In the genomic region with DNA sequence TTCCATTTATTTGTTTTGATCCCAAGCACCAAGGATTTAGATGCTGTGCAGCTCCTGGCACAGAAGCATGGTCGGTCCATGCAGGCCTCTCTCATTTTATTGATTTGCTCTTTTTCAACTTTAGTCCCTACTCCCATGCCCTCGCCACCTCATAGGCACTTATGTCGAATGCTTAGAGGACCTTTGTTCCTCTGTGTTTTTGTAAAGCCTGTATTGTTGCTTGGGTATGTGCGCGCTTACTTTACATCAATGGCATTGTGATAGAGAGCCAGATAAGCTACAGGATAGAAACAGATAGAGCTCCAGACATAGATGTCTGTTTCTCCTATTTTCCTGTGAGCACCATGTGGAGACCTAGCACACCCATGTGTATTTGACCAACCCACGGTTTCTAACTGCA, we compare ENCODE assay signal across 16 cellular contexts.
DNase-seq lines count a peak whose midpoint lies in the region; ATAC-seq lines count a peak whose summit lies in the region.
"Had no signal": no experiment of that assay in that cellular context is flagged by ENCODE, and none has a peak within 500 bp of the region (broad histone marks: within the 10 kb centered on the region; RNA-seq: fewer than 3 reads in every experiment).

No MANE protein-coding gene starts in this region.

- DNase-seq in Jurkat, Clone E6-1 (ENCODE audit: low read depth, low spot score), result peak; percentile 45
- DNase-seq in middle frontal gyrus (ENCODE audit: extremely low spot score, low spot score) (peak; percentile 17), OCI-M1 (lab: John Stamatoyannopoulos, UW) (no peak)
- DNase-seq in activated naive CD8-positive, alpha-beta T cell treated with anti-CD3 and anti-CD28 coated beads, Interleukin-2, amount 50 U/mL, for 24 hours, result no peak
- DNase-seq: KG1, MV-4-11, NCI-H1105 treated with DMSO at 0.1 percent for 48 hours, NCI-H2029 treated with DMSO at 0.1 percent for 48 hours, NCI-H2171 treated with DMSO at 0.1 percent for 48 hours, NCI-H446, T-helper 1 cell had no signal

- H3K9ac ChIP-seq in BLaER1, result no peak overlapping the region

- H3K9me3 Mint-ChIP-seq in activated naive CD8-positive, alpha-beta T cell treated with anti-CD3 and anti-CD28 coated beads, Interleukin-2, amount 50 U/mL, for 24 hours, result peaks cover 22% of the 10 kb centered on the region

- no peaks in the 10 kb centered on the region for H3K27me3 Mint-ChIP-seq in activated naive CD8-positive, alpha-beta T cell treated with anti-CD3 and anti-CD28 coated beads, Interleukin-2, amount 50 U/mL, for 24 hours

- ATAC-seq in HG02884 (IDR thresholded peaks at IDR 0.05; ENCODE audit: unreplicated experiment), result no peak
- no peak for ATAC-seq in activated naive CD8-positive, alpha-beta T cell treated with anti-CD3 and anti-CD28 coated beads, Interleukin-2, amount 50 U/mL, for 24 hours

- H3K4me1 ChIP-seq in BLaER1, result peaks cover 21% of the 10 kb centered on the region
- H3K4me1 ChIP-seq: Peyer's patch had no signal

- H3K4me3 ChIP-seq in BLaER1, result no peak overlapping the region
- H3K4me3 ChIP-seq in Jurkat, Clone E6-1 (ENCODE audit: low read length), result peak overlapping the region; percentile 37
- H3K4me3 ChIP-seq: Peyer's patch had no signal

- H4K20me1 ChIP-seq in BLaER1, result no peaks in the 10 kb centered on the region

- H3K27me3 ChIP-seq in BLaER1, result no peaks in the 10 kb centered on the region
- H3K27me3 ChIP-seq: Peyer's patch had no signal

- no peaks in the 10 kb centered on the region for H3K4me1 Mint-ChIP-seq in activated naive CD8-positive, alpha-beta T cell treated with anti-CD3 and anti-CD28 coated beads, Interleukin-2, amount 50 U/mL, for 24 hours
- H3K4me1 Mint-ChIP-seq: CD14-positive monocyte had no signal

- H3K36me3 Mint-ChIP-seq in activated naive CD8-positive, alpha-beta T cell treated with anti-CD3 and anti-CD28 coated beads, Interleukin-2, amount 50 U/mL, for 24 hours (ENCODE audit: low read depth), result no peaks in the 10 kb centered on the region
- H3K36me3 Mint-ChIP-seq: CD14-positive monocyte had no signal

- H3K9me3 ChIP-seq in BLaER1, result no peaks in the 10 kb centered on the region
- H3K9me3 ChIP-seq: Peyer's patch had no signal

- H3K27ac ChIP-seq in BLaER1 (no peak overlapping the region), angular gyrus (ENCODE audit: low read depth, low read length) (peak overlapping the region; percentile 89)

- H3K4me3 Mint-ChIP-seq in activated naive CD8-positive, alpha-beta T cell treated with anti-CD3 and anti-CD28 coated beads, Interleukin-2, amount 50 U/mL, for 24 hours, result no peak overlapping the region
- H3K4me3 Mint-ChIP-seq: CD14-positive monocyte had no signal

- no peak overlapping the region for H3K27ac Mint-ChIP-seq in activated naive CD8-positive, alpha-beta T cell treated with anti-CD3 and anti-CD28 coated beads, Interleukin-2, amount 50 U/mL, for 24 hours
- H3K27ac Mint-ChIP-seq: CD14-positive monocyte had no signal

- H3K36me3 ChIP-seq in BLaER1, result no peaks in the 10 kb centered on the region
- H3K36me3 ChIP-seq: Peyer's patch had no signal

- peak overlapping the region; percentile 40 for H3K4me2 ChIP-seq in BLaER1

Comparison
In these comparisons a context has a peak if more than half of its experiments do, and no peak if none do; other contexts are left out.
1. DNase-seq: peak in Jurkat, Clone E6-1 (single experiment) and middle frontal gyrus (single experiment); none in OCI-M1 (single experiment) and activated naive CD8-positive, alpha-beta T cell treated with anti-CD3 and anti-CD28 coated beads, Interleukin-2, amount 50 U/mL, for 24 hours (single experiment).